Comparison of ENCODE assay signal across 8 cellular contexts in the genomic region with DNA sequence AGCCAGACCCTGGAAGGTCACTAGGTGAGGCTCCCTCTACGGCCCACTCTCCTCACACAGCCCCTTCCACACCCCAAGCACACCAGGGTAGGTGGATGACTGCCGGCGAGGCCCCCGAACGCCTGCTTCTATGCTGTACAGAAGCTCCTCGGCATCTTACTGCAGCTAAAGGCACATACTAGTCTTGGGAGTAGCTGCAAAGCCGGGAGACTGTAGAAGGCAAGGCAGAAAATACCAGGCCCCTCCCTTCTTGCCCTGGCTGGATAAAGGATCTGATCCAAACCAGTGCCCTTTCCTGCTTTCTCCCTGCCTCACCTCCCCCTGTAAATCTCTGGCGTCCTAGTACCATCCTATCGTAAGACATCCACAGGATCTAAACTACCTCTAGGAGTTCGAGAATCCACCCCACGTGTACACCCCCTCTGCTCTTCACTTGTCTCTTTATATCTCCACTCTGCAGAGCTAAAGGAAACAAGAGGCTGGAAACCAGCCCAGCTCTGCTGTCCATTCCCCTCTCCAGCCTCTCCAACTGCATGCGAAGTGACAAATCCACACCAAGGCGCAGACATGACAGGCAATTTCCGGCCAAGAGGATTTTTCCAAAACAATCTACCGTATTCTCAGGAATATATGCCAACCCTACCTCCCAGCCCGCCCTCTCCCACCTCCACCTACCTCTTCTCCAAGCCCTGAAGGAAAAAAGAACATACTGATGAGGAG. TPM values are rescaled to one million over a fixed set of nuclear protein-coding genes. Genes with fewer than 3 reads are reported as not detected.
DNase-seq lines count a peak whose midpoint lies in the region; ATAC-seq, FAIRE-seq and TF ChIP-seq lines count a peak whose summit lies in the region.

No MANE protein-coding gene starts in this region.

- H3K4me3 Mint-ChIP-seq in activated naive CD4-positive, alpha-beta T cell treated with anti-CD3 and anti-CD28 coated beads for 36 hours: peak overlapping the region; percentile 87

- no peak for FAIRE-seq in urothelium cell line (lab: Jason Lieb, UNC)

- no CpG with 5 or more reads among the region's 16 CpGs for WGBS in iPS DF 6.9 (ENCODE audit: insufficient coverage, insufficient read length)

- in situ Hi-C loops in astrocyte of the cerebellum (cut with HindIII; ENCODE audit: low sequenced_read_pairs) (no loop called here), gastrocnemius medialis (cut with MboI; ENCODE audit: low sequenced_read_pairs in 4 of 4) (loop anchor here in 2 of 4 donors (5.0 kb wide), 1 partner anchor 34 kb away; no protein-coding TSS in a partner anchor)

- CTCF ChIA-PET in activated naive CD4-positive, alpha-beta T cell treated with anti-CD3 and anti-CD28 coated beads for 36 hours (lab: Charles Lee): interaction anchor here (0.8 to 6.7 kb wide), 4 partner anchors 10 to 47 kb away, joined by 3 to 99 read pairs (median 35); a partner anchor contains a TSS

- ATAC-seq in gastrocnemius medialis (peak; percentile 5 to 8), GM18520 (IDR thresholded peaks at IDR 0.05; ENCODE audit: unreplicated experiment) (no peak)

- H3K27ac ChIP-seq in iPS DF 6.9 (ENCODE audit: low read length) (no peak overlapping the region), gastrocnemius medialis (peak overlapping the region; percentile 91 to 99 (median 92))

- peaks cover 59% of the 10 kb centered on the region for H3K4me1 Mint-ChIP-seq in activated naive CD4-positive, alpha-beta T cell treated with anti-CD3 and anti-CD28 coated beads for 36 hours (ENCODE audit: low read depth)

- no peaks in the 10 kb centered on the region for H3K27me3 Mint-ChIP-seq in activated naive CD4-positive, alpha-beta T cell treated with anti-CD3 and anti-CD28 coated beads for 36 hours (ENCODE audit: low read depth)

- H3K9me3 Mint-ChIP-seq in activated naive CD4-positive, alpha-beta T cell treated with anti-CD3 and anti-CD28 coated beads for 36 hours: no peaks in the 10 kb centered on the region

- DNase-seq in activated naive CD4-positive, alpha-beta T cell treated with anti-CD3 and anti-CD28 coated beads for 36 hours: no peak
- DNase-seq in activated naive CD4-positive, alpha-beta T cell treated with Interleukin-2 at 50 U/mL for 16 hours: no peak
- DNase-seq in NCI-H2029 (lab: John Stamatoyannopoulos, UW): peak; percentile 89
- DNase-seq in astrocyte of the cerebellum (ENCODE audit: low read depth): no peak
- DNase-seq in iPS DF 6.9 (ENCODE audit: low read depth, low spot score): no peak
- peak in 1 of 2 donors; percentile 45 for DNase-seq in gastrocnemius medialis
- DNase-seq in urothelium cell line (ENCODE audit: low spot score): no peak

- H3K4me3 ChIP-seq in astrocyte of the cerebellum (ENCODE audit: low read depth, low read length) (peak overlapping the region; percentile 59), iPS DF 6.9 (ENCODE audit: low read length) (peak overlapping the region; percentile 48; the same call in 1 of the 2 replicates), gastrocnemius medialis (peak overlapping the region; percentile 73 to 89 (median 78))

- peaks cover 1% of the 10 kb centered on the region for H3K36me3 Mint-ChIP-seq in activated naive CD4-positive, alpha-beta T cell treated with anti-CD3 and anti-CD28 coated beads for 36 hours (ENCODE audit: low read depth)

- H3K27ac Mint-ChIP-seq in activated naive CD4-positive, alpha-beta T cell treated with anti-CD3 and anti-CD28 coated beads for 36 hours: peak overlapping the region; percentile 87

- H3K9me3 ChIP-seq in iPS DF 6.9 (ENCODE audit: control insufficient read depth, insufficient read depth, low read length): no peaks in the 10 kb centered on the region
- no peaks in the 10 kb centered on the region for H3K9me3 ChIP-seq in gastrocnemius medialis

- peaks cover 11% of the 10 kb centered on the region for H3K4me1 ChIP-seq in iPS DF 6.9 (ENCODE audit: control insufficient read depth, insufficient read depth, low read length)
- H3K4me1 ChIP-seq in gastrocnemius medialis: peaks cover 72 to 87% of the 10 kb centered on the region in 2 donors

- no peak for TF ChIP-seq CTCF in astrocyte of the cerebellum (IDR thresholded peaks at IDR 0.05; ENCODE audit: low read depth, low read length, missing control alignments)
- no peak for TF ChIP-seq CTCF in gastrocnemius medialis (IDR thresholded peaks at IDR 0.05 in 4 of 5, conservative IDR thresholded peaks at IDR 0.05 in 1 of 5)

- TF ChIP-seq POLR2A in gastrocnemius medialis (IDR thresholded peaks at IDR 0.05): no peak

- H3K36me3 ChIP-seq in iPS DF 6.9 (ENCODE audit: control insufficient read depth, insufficient read depth, low read length): no peaks in the 10 kb centered on the region
- H3K36me3 ChIP-seq in gastrocnemius medialis: no peaks in the 10 kb centered on the region

- intact Hi-C loops in activated naive CD4-positive, alpha-beta T cell treated with anti-CD3 and anti-CD28 coated beads for 36 hours (cut with micrococcal nuclease): loop anchor here (1.0 kb wide), 1 partner anchor 11 kb away; no protein-coding TSS in a partner anchor
- intact Hi-C loops in gastrocnemius medialis (cut with DNase I; ENCODE audit: low total_unique reads): no loop called here

- H3K27me3 ChIP-seq in iPS DF 6.9 (ENCODE audit: control insufficient read depth, insufficient read depth, low read length) (no peaks in the 10 kb centered on the region), gastrocnemius medialis (no peaks in the 10 kb centered on the region)

RNA-seq across cellular contexts. Expression of a gene that starts 11.8 kb away (rescaled TPM):
- 10 to 100 TPM; 40.0 to 46.6 TPM for total RNA-seq in activated naive CD4-positive, alpha-beta T cell treated with anti-CD3 and anti-CD28 coated beads for 36 hours
- 10 to 100 TPM; 40.5 to 54.0 (median 49.3) TPM for total RNA-seq in gastrocnemius medialis
